11 cellular contexts compared by ENCODE assay signal in genomic region chr10:44990302-44990655, GRCh38. TPM values are rescaled to one million over a fixed set of nuclear protein-coding genes. Genes with fewer than 3 reads are reported as not detected.
DNase-seq lines count a peak whose midpoint lies in the region; ATAC-seq, FAIRE-seq and TF ChIP-seq lines count a peak whose summit lies in the region.
"Had no signal": no experiment of that assay in that cellular context is flagged by ENCODE, and none has a peak within 500 bp of the region (broad histone marks: within the 10 kb centered on the region; RNA-seq: fewer than 3 reads in every experiment).

No MANE protein-coding gene starts in this region.

- no peak for TF ChIP-seq POLR2A in GM12878 (IDR thresholded peaks at IDR 0.05; ENCODE audit: low read depth, low read length)

- DNase-seq in activated CD4-positive, alpha-beta T cell treated with anti-CD3 and anti-CD28 coated beads, Interleukin-2, amount 10 ng/mL, durations not matched to agents 7 days and 5 days = no peak
- DNase-seq in activated CD4-positive, alpha-beta T cell treated with anti-CD3 and anti-CD28 coated beads, Interleukin-2, amount 50 U/mL, for 4 hours = no peak
- no peak for DNase-seq in GM12878 (ENCODE audit: low read depth, low spot score)
- DNase-seq in islet precursor cell = peak; percentile 80
- no peak for DNase-seq in upper lobe of right lung
- DNase-seq in LoVo (ENCODE audit: low spot score) = no peak
- no peak for DNase-seq in DMS 273 (lab: John Stamatoyannopoulos, UW; ENCODE audit: unreplicated experiment)
- DNase-seq: activated naive CD4-positive, alpha-beta T cell treated with Interleukin-2 at 50 U/mL for 16 hours; GOT3 had no signal

- in situ Hi-C loops in GM12878 (cut with MboI) = no loop called here

- no peak overlapping the region for H3K9ac ChIP-seq in GM12878 (ENCODE audit: control insufficient read depth, insufficient read depth, low read length)

- no peak for FAIRE-seq in GM12878 (lab: Jason Lieb, UNC)
- FAIRE-seq: TTC549 had no signal

- no TSS peak for BruUV-seq in GM12878 (replicated peaks; lab: Mats Ljungman, UMichigan)

- CTCF ChIA-PET in activated CD4-positive, alpha-beta T cell treated with anti-CD3 and anti-CD28 coated beads, Interleukin-2, amount 10 ng/mL, durations not matched to agents 7 days and 5 days (lab: Charles Lee) = no interaction called here
- CTCF ChIA-PET in GM12878 (lab: Yijun Ruan, JAX) = interaction anchor here (0.9 to 1.0 kb wide), 2 partner anchors 9 to 57 kb away, joined by 3 to 5 read pairs; no protein-coding TSS in a partner anchor

- H4K20me1 ChIP-seq in GM12878 (ENCODE audit: control insufficient read depth, insufficient read depth) = no peaks in the 10 kb centered on the region

- no peak overlapping the region for H3K4me3 Mint-ChIP-seq in activated CD4-positive, alpha-beta T cell treated with anti-CD3 and anti-CD28 coated beads, Interleukin-2, amount 10 ng/mL, durations not matched to agents 7 days and 5 days

- H3K27me3 Mint-ChIP-seq in activated CD4-positive, alpha-beta T cell treated with anti-CD3 and anti-CD28 coated beads, Interleukin-2, amount 10 ng/mL, durations not matched to agents 7 days and 5 days = peaks cover 3% of the 10 kb centered on the region

- no peaks in the 10 kb centered on the region for H3K79me2 ChIP-seq in GM12878 (ENCODE audit: control insufficient read depth, insufficient read depth, low read length)

- no peaks in the 10 kb centered on the region for H3K9me3 ChIP-seq in GM12878 (replicated peaks; ENCODE audit: control insufficient read depth, insufficient read depth, low read length)
- H3K9me3 ChIP-seq in upper lobe of right lung = no peaks in the 10 kb centered on the region

- H3K4me3 ChIP-seq in GM12878 = no peak overlapping the region
- no peak overlapping the region for H3K4me3 ChIP-seq in upper lobe of right lung

- H3K4me1 Mint-ChIP-seq in activated CD4-positive, alpha-beta T cell treated with anti-CD3 and anti-CD28 coated beads, Interleukin-2, amount 10 ng/mL, durations not matched to agents 7 days and 5 days = peaks cover 12% of the 10 kb centered on the region

- H3K4me1 ChIP-seq in GM12878 (ENCODE audit: control insufficient read depth, insufficient read depth, low read length) = no peaks in the 10 kb centered on the region
- peaks cover 49% of the 10 kb centered on the region for H3K4me1 ChIP-seq in upper lobe of right lung

- peak overlapping the region; percentile 43 for H3K27ac Mint-ChIP-seq in activated CD4-positive, alpha-beta T cell treated with anti-CD3 and anti-CD28 coated beads, Interleukin-2, amount 10 ng/mL, durations not matched to agents 7 days and 5 days

- TF ChIP-seq EP300 in GM12878 (IDR thresholded peaks at IDR 0.05; ENCODE audit: borderline replicate concordance in 1 of 2, control insufficient read depth in 1 of 2, low read depth in 2 of 2, low read length in 2 of 2) = no peak

- H3K36me3 Mint-ChIP-seq in activated CD4-positive, alpha-beta T cell treated with anti-CD3 and anti-CD28 coated beads, Interleukin-2, amount 10 ng/mL, durations not matched to agents 7 days and 5 days (ENCODE audit: low read depth) = no peaks in the 10 kb centered on the region

- SMC1A ChIA-PET in GM12878 (lab: Charles Lee; ENCODE audit: uncharacterized antibody, unreplicated experiment) = no interaction called here

- H3K4me2 ChIP-seq in GM12878 (ENCODE audit: control insufficient read depth, insufficient read depth) = no peak overlapping the region

- peaks cover 1 to 3% of the 10 kb centered on the region in 2 experiments; a peak in 3 of 4 replicates for H3K36me3 ChIP-seq in GM12878 (ENCODE audit: control insufficient read depth in 2 of 2, insufficient read depth in 2 of 2, low read length in 1 of 2)
- peaks cover 23% of the 10 kb centered on the region for H3K36me3 ChIP-seq in upper lobe of right lung

- H2AFZ ChIP-seq in GM12878 (ENCODE audit: control insufficient read depth, low read depth, low read length) = no peak overlapping the region

- H3K27ac ChIP-seq in GM12878 (ENCODE audit: control insufficient read depth, insufficient read depth) = no peak overlapping the region
- H3K27ac ChIP-seq in upper lobe of right lung = peak overlapping the region; percentile 17

- WGBS in GM12878 (ENCODE audit: insufficient coverage, insufficient replicate concordance, low lambda C conversion rate, missing lambda C conversion rate) = 39% methylated on average over 8 of the region's 8 CpGs

- no peaks in the 10 kb centered on the region for H3K9me3 Mint-ChIP-seq in activated CD4-positive, alpha-beta T cell treated with anti-CD3 and anti-CD28 coated beads, Interleukin-2, amount 10 ng/mL, durations not matched to agents 7 days and 5 days

- RAD21 ChIA-PET in GM12878 (lab: Charles Lee; ENCODE audit: unreplicated experiment) = no interaction called here

- TF ChIP-seq RAD21 in GM12878 (IDR thresholded peaks at IDR 0.05; ENCODE audit: insufficient read depth, low read depth, low read length) = peak; percentile 24; the same call in 1 of the 2 replicates

- ATAC-seq in GM12878 (no peak), upper lobe of right lung (no peak), GM21528 (IDR thresholded peaks at IDR 0.05; ENCODE audit: low FRiP score, unreplicated experiment) (no peak)

- TF ChIP-seq CTCF in GM12878 (IDR thresholded peaks at IDR 0.05 in 2 of 3, conservative IDR thresholded peaks at IDR 0.05 in 1 of 3; ENCODE audit: control insufficient read depth in 2 of 3, extremely low read depth in 1 of 3, insufficient read depth in 1 of 3, low read depth in 3 of 3, low read length in 3 of 3) (peak in 1 of 3 experiments; percentile 10; a peak in 1 of 6 replicates), upper lobe of right lung (IDR thresholded peaks at IDR 0.05) (peak; percentile 25)

- intact Hi-C loops in GM12878 (cut with micrococcal nuclease; ENCODE audit: unreplicated experiment) = no loop called here
- intact Hi-C loops in upper lobe of right lung (cut with DNase I) = no loop called here

- POLR2A ChIA-PET in activated CD4-positive, alpha-beta T cell treated with anti-CD3 and anti-CD28 coated beads, Interleukin-2, amount 10 ng/mL, durations not matched to agents 7 days and 5 days (lab: Charles Lee) = no interaction called here
- POLR2A ChIA-PET in GM12878 (lab: Charles Lee) = no interaction called here

- H3K27me3 ChIP-seq in GM12878 (replicated peaks in 1 of 2; ENCODE audit: control insufficient read depth in 2 of 2, insufficient read depth in 2 of 2, low read length in 1 of 2) (no peaks in the 10 kb centered on the region), upper lobe of right lung (no peaks in the 10 kb centered on the region)

RNA-seq across cellular contexts. Expression of gene ZNF22, which starts 10.4 kb away (rescaled TPM):
- 10 to 100 TPM; 26.9 to 29.7 TPM for total RNA-seq in activated CD4-positive, alpha-beta T cell treated with anti-CD3 and anti-CD28 coated beads, Interleukin-2, amount 10 ng/mL, durations not matched to agents 7 days and 5 days
- 15.8 and 16.7 TPM in 2 replicates for total RNA-seq in GM12878 (2013; cell fraction: nucleolus; rRNA removed)
- total RNA-seq in GM12878 (2014; rRNA removed) (31.1 and 42.1 TPM in 2 replicates), GM12878 (2014; rRNA removed; fragmentation: Illumina TruSeq; extraction: Trizol) (44.2 and 44.5 TPM in 2 replicates), GM12878 (2021) (31.1 and 34.7 TPM in 2 replicates), upper lobe of right lung (26.9 TPM)
- polyA plus RNA-seq in GM12878 (2011; ENCODE audit: low read depth) = 20.2 TPM
- polyA plus RNA-seq in GM12878 (2011; rRNA removed) (33.1 and 49.3 TPM in 2 replicates), GM12878 (2014; fragmentation: Illumina TruSeq; extraction: Trizol) (43.4 and 59.1 TPM in 2 replicates), GM12878 (2014; fragmentation: Nextera tagmentation; extraction: Ambion mirVana) (10 to 100 TPM; 47.4 to 74.4 TPM), GM12878 (2014; rRNA removed) (26.7 and 32.3 TPM in 2 replicates), GM12878 (2016; fragmentation: Nextera tagmentation; extraction: Ambion mirVana) (10 to 100 TPM; 47.2 to 48.4 TPM)
- 10.8 and 12.9 TPM in 2 replicates for polyA plus RNA-seq in GM12878 (2011; cell fraction: cytosol; rRNA removed)
- 11.1 and 11.3 TPM in 2 replicates for polyA plus RNA-seq in GM12878 (2011; cell fraction: nucleus; rRNA removed)
- polyA plus RNA-seq in GM12878 (2012) = 21.5 and 21.7 TPM in 2 replicates
- polyA minus RNA-seq in GM12878 (2011; rRNA and poly(A)+ RNA removed) = 8.3 and 8.7 TPM in 2 replicates
- 4.4 and 5.1 TPM in 2 replicates for polyA minus RNA-seq in GM12878 (2011; cell fraction: cytosol; rRNA and poly(A)+ RNA removed)
- polyA minus RNA-seq in GM12878 (2011; cell fraction: nucleus; rRNA and poly(A)+ RNA removed) = 5.2 and 6.5 TPM in 2 replicates

RNA-seq across cellular contexts. Expression of gene DEPP1, which starts 11.7 kb away (rescaled TPM):
- under 1 TPM; 0.22 to 0.33 TPM for total RNA-seq in activated CD4-positive, alpha-beta T cell treated with anti-CD3 and anti-CD28 coated beads, Interleukin-2, amount 10 ng/mL, durations not matched to agents 7 days and 5 days
- 23.8 and 31.1 TPM in 2 replicates for total RNA-seq in GM12878 (2013; cell fraction: nucleolus; rRNA removed)
- total RNA-seq in GM12878 (2014; rRNA removed) = 7.8 and 8.4 TPM in 2 replicates
- 5.6 and 5.7 TPM in 2 replicates for total RNA-seq in GM12878 (2014; rRNA removed; fragmentation: Illumina TruSeq; extraction: Trizol)
- 8.6 and 8.9 TPM in 2 replicates for total RNA-seq in GM12878 (2021)
- 1.2 TPM for polyA plus RNA-seq in GM12878 (2011; ENCODE audit: low read depth)
- polyA plus RNA-seq in GM12878 (2011; rRNA removed) = 2.4 and 4.5 TPM in 2 replicates
- 5.2 and 6.2 TPM in 2 replicates for polyA plus RNA-seq in GM12878 (2011; cell fraction: cytosol; rRNA removed)
- polyA plus RNA-seq in GM12878 (2011; cell fraction: nucleus; rRNA removed) = 3.0 and 3.7 TPM in 2 replicates
- polyA plus RNA-seq in GM12878 (2012) = 2.1 and 4.4 TPM in 2 replicates
- 3.8 and 6.1 TPM in 2 replicates for polyA plus RNA-seq in GM12878 (2014; fragmentation: Illumina TruSeq; extraction: Trizol)
- 1 to 10 TPM; 1.7 to 1.8 TPM for polyA plus RNA-seq in GM12878 (2014; fragmentation: Nextera tagmentation; extraction: Ambion mirVana)
- polyA plus RNA-seq in GM12878 (2014; rRNA removed) = 8.5 TPM in 2 replicates
- 10 to 100 TPM; 11.0 to 12.1 TPM for polyA plus RNA-seq in GM12878 (2016; fragmentation: Nextera tagmentation; extraction: Ambion mirVana)
- 6.1 and 8.3 TPM in 2 replicates for polyA minus RNA-seq in GM12878 (2011; rRNA and poly(A)+ RNA removed)
- polyA minus RNA-seq in GM12878 (2011; cell fraction: cytosol; rRNA and poly(A)+ RNA removed) = 2.6 and 3.1 TPM in 2 replicates
- 8.7 and 10.1 TPM in 2 replicates for polyA minus RNA-seq in GM12878 (2011; cell fraction: nucleus; rRNA and poly(A)+ RNA removed)
- total RNA-seq in upper lobe of right lung = 160 TPM

RNA-seq across cellular contexts. Expression of gene RASSF4, which starts 30.7 kb away (rescaled TPM):
- under 1 TPM; 0.42 to 0.52 TPM for total RNA-seq in activated CD4-positive, alpha-beta T cell treated with anti-CD3 and anti-CD28 coated beads, Interleukin-2, amount 10 ng/mL, durations not matched to agents 7 days and 5 days
- total RNA-seq in GM12878 (2013; cell fraction: nucleolus; rRNA removed) = 175 and 194 TPM in 2 replicates
- total RNA-seq in GM12878 (2014; rRNA removed) = 15.6 and 16.5 TPM in 2 replicates
- total RNA-seq in GM12878 (2014; rRNA removed; fragmentation: Illumina TruSeq; extraction: Trizol) = 10.9 and 11.9 TPM in 2 replicates
- total RNA-seq in GM12878 (2021) = 20.0 and 21.1 TPM in 2 replicates
- polyA plus RNA-seq in GM12878 (2011; ENCODE audit: low read depth) = 9.8 TPM
- polyA plus RNA-seq in GM12878 (2011; rRNA removed) = 50.8 and 71.1 TPM in 2 replicates
- polyA plus RNA-seq in GM12878 (2011; cell fraction: cytosol; rRNA removed) = 55.8 and 83.7 TPM in 2 replicates
- 307 and 389 TPM in 2 replicates for polyA plus RNA-seq in GM12878 (2011; cell fraction: nucleus; rRNA removed)
- polyA plus RNA-seq in GM12878 (2012) = 16.9 and 18.3 TPM in 2 replicates
- polyA plus RNA-seq in GM12878 (2014; fragmentation: Illumina TruSeq; extraction: Trizol) = 6.3 and 10.7 TPM in 2 replicates
- polyA plus RNA-seq in GM12878 (2014; fragmentation: Nextera tagmentation; extraction: Ambion mirVana) = 1 to 10 TPM; 3.7 to 4.0 TPM
- 17.1 and 19.4 TPM in 2 replicates for polyA plus RNA-seq in GM12878 (2014; rRNA removed)
- 10 to 100 TPM; 17.1 to 19.1 TPM for polyA plus RNA-seq in GM12878 (2016; fragmentation: Nextera tagmentation; extraction: Ambion mirVana)
- 45.6 and 75.7 TPM in 2 replicates for polyA minus RNA-seq in GM12878 (2011; rRNA and poly(A)+ RNA removed)
- 17.1 and 19.4 TPM in 2 replicates for polyA minus RNA-seq in GM12878 (2011; cell fraction: cytosol; rRNA and poly(A)+ RNA removed)
- polyA minus RNA-seq in GM12878 (2011; cell fraction: nucleus; rRNA and poly(A)+ RNA removed) = 66.4 and 98.8 TPM in 2 replicates
- total RNA-seq in upper lobe of right lung = 40.9 TPM

Comparison
In these comparisons a context has a peak if more than half of its experiments do, and no peak if none do; other contexts are left out.
1. RNA of gene RASSF4, which starts 30.7 kb away (total RNA-seq): 40.9 TPM in upper lobe of right lung (single experiment) and 10.9 to 194 TPM in GM12878; 0.42 to 0.52 TPM in activated CD4-positive, alpha-beta T cell treated with anti-CD3 and anti-CD28 coated beads, Interleukin-2, amount 10 ng/mL, durations not matched to agents 7 days and 5 days; every median in the first group is over 4 times any median in the second.